In genomic region chr19:14401468-14401867, GRCh38 we compare ENCODE assay signal across 14 cellular contexts. TPM values are rescaled to one million over a fixed set of nuclear protein-coding genes. Genes with fewer than 3 reads are reported as not detected.
A peak's percentile ranks its signal among the peaks of the same experiment; 100 is the strongest.
DNase-seq lines count a peak whose midpoint lies in the region; ATAC-seq and TF ChIP-seq lines count a peak whose summit lies in the region.
"Had no signal": no experiment of that assay in that cellular context is flagged by ENCODE, and none has a peak within 500 bp of the region (broad histone marks: within the 10 kb centered on the region; RNA-seq: fewer than 3 reads in every experiment).

No MANE protein-coding gene starts in this region.

- H3F3A ChIP-seq in DOHH2 (ENCODE audit: control insufficient read depth, insufficient read depth), result peaks cover 2% of the 10 kb centered on the region

- H2BK20ac ChIP-seq in H9 (ENCODE audit: low read depth, low read length, poor library complexity, severe bottlenecking), result no peak overlapping the region

- H2AK5ac ChIP-seq in H9 (ENCODE audit: insufficient read length, low read length), result no peak overlapping the region

- no peaks in the 10 kb centered on the region for H3K79me2 ChIP-seq in DOHH2 (ENCODE audit: control insufficient read depth, low read length)
- no peaks in the 10 kb centered on the region for H3K79me2 ChIP-seq in osteoblast (ENCODE audit: insufficient read depth, low read length)
- no peaks in the 10 kb centered on the region for H3K79me2 ChIP-seq in H9 (ENCODE audit: insufficient read depth, low read length)

- no peak overlapping the region for H2BK120ac ChIP-seq in H9 (ENCODE audit: low read depth, low read length, poor library complexity, severe bottlenecking)

- no peak overlapping the region for H4K8ac ChIP-seq in H9 (replicated peaks; ENCODE audit: insufficient read length, low read depth, low read length)

- intact Hi-C loops in activated CD4-positive, alpha-beta T cell treated with anti-CD3 and anti-CD28 coated beads, Interleukin-2, amount 10 ng/mL, durations not matched to agents 24 days and 14 days (cut with micrococcal nuclease), result no loop called here
- intact Hi-C loops in Calu3 (cut with micrococcal nuclease; ENCODE audit: unreplicated experiment), result no loop called here

- no peak overlapping the region for H3T11ph ChIP-seq in H9 (ENCODE audit: low read length)

- no peak overlapping the region for H3K18ac ChIP-seq in H9 (ENCODE audit: insufficient read length, low read depth, low read length)

- TF ChIP-seq CTCF in DOHH2 (IDR thresholded peaks at IDR 0.05; ENCODE audit: low read depth, low read length, poor library complexity, severe bottlenecking) (no peak), brain microvascular endothelial cell (IDR thresholded peaks at IDR 0.05; ENCODE audit: low read depth, low read length, missing control alignments) (no peak), osteoblast (IDR thresholded peaks at IDR 0.05; ENCODE audit: extremely low read depth, low read depth, low read length) (no peak), Calu3 (IDR thresholded peaks at IDR 0.05; ENCODE audit: unreplicated experiment) (no peak), H9 (conservative IDR thresholded peaks at IDR 0.05) (no peak)

- no TSS peak for BruUV-seq in Calu3 (replicated peaks; lab: Mats Ljungman, UMichigan)

- no peak overlapping the region for H3K56ac ChIP-seq in H9 (ENCODE audit: insufficient read length, low read depth, low read length)

- CTCF ChIA-PET in Calu3 (lab: Charles Lee), result interaction anchor here (0.7 kb wide), 1 partner anchor 22 kb away, joined by 4 read pairs; no protein-coding TSS in a partner anchor

- no CpG with 5 or more reads among the region's 10 CpGs for WGBS in H9 (ENCODE audit: extremely low coverage, insufficient read length, low lambda C conversion rate)

- H3K9me3 Mint-ChIP-seq in activated CD4-positive, alpha-beta T cell treated with anti-CD3 and anti-CD28 coated beads, Interleukin-2, amount 10 ng/mL, durations not matched to agents 24 days and 14 days, result no peaks in the 10 kb centered on the region
- no peaks in the 10 kb centered on the region for H3K9me3 Mint-ChIP-seq in Calu3 (ENCODE audit: low read depth, unreplicated experiment)
- no peaks in the 10 kb centered on the region for H3K9me3 Mint-ChIP-seq in H9

- H3K9me3 ChIP-seq in DOHH2 (ENCODE audit: control insufficient read depth, insufficient read depth, low read length) (no peaks in the 10 kb centered on the region), osteoblast (ENCODE audit: low read depth, low read length) (no peaks in the 10 kb centered on the region), H9 (ENCODE audit: control insufficient read depth, low read depth, low read length) (no peaks in the 10 kb centered on the region)
- H3K9me3 ChIP-seq: right atrium auricular region had no signal

- no peak overlapping the region for H4K5ac ChIP-seq in H9 (ENCODE audit: insufficient read length, low read depth, low read length)

- peaks cover 60% of the 10 kb centered on the region for H3K36me3 Mint-ChIP-seq in activated CD4-positive, alpha-beta T cell treated with anti-CD3 and anti-CD28 coated beads, Interleukin-2, amount 10 ng/mL, durations not matched to agents 24 days and 14 days (ENCODE audit: low read depth)
- peaks cover 47% of the 10 kb centered on the region for H3K36me3 Mint-ChIP-seq in Calu3 (ENCODE audit: insufficient read depth, unreplicated experiment)
- peaks cover 0 to 2% (median 0%) of the 10 kb centered on the region in 3 experiments; a peak in 1 of 7 replicates for H3K36me3 Mint-ChIP-seq in H9 (ENCODE audit: insufficient read depth in 1 of 3, low read depth in 3 of 3)

- H3K14ac ChIP-seq in H9 (ENCODE audit: insufficient read depth, low read length), result no peak overlapping the region

- H3K4me3 Mint-ChIP-seq in activated CD4-positive, alpha-beta T cell treated with anti-CD3 and anti-CD28 coated beads, Interleukin-2, amount 10 ng/mL, durations not matched to agents 24 days and 14 days, result no peak overlapping the region
- no peak overlapping the region for H3K4me3 Mint-ChIP-seq in Calu3 (ENCODE audit: low read depth, unreplicated experiment)
- no peak overlapping the region for H3K4me3 Mint-ChIP-seq in H9

- H3K4me2 ChIP-seq in DOHH2 (ENCODE audit: low read length) (peak overlapping the region; percentile 73), osteoblast (ENCODE audit: insufficient read depth, low read length) (no peak overlapping the region), H9 (ENCODE audit: insufficient read depth, insufficient read length, low read length) (no peak overlapping the region)

- no peak for ATAC-seq in GM18868 (IDR thresholded peaks at IDR 0.05; ENCODE audit: unreplicated experiment)

- H3K36me3 ChIP-seq in DOHH2 (ENCODE audit: control insufficient read depth, low read length), result peaks cover 2% of the 10 kb centered on the region
- H3K36me3 ChIP-seq in brain microvascular endothelial cell (replicated peaks), result peaks cover 36% of the 10 kb centered on the region
- peaks cover 57% of the 10 kb centered on the region for H3K36me3 ChIP-seq in osteoblast (ENCODE audit: insufficient read depth, low read length)

- H3K4me3 ChIP-seq in DOHH2 (ENCODE audit: low read length) (peak overlapping the region; percentile 50), brain microvascular endothelial cell (ENCODE audit: low read depth, low read length) (no peak overlapping the region), osteoblast (ENCODE audit: insufficient read depth, low read length) (no peak overlapping the region)
- H3K4me3 ChIP-seq: lung, right atrium auricular region had no signal

- H3K23ac ChIP-seq in H9 (ENCODE audit: insufficient read length, low read depth, low read length), result no peak overlapping the region

- peak overlapping the region; percentile 70 for H3K27ac Mint-ChIP-seq in activated CD4-positive, alpha-beta T cell treated with anti-CD3 and anti-CD28 coated beads, Interleukin-2, amount 10 ng/mL, durations not matched to agents 24 days and 14 days
- H3K27ac Mint-ChIP-seq in Calu3 (ENCODE audit: unreplicated experiment) (no peak overlapping the region), H9 (no peak overlapping the region; a peak in 1 of 7 replicates)

- no peak overlapping the region for H2BK15ac ChIP-seq in H9 (ENCODE audit: low read depth, low read length)

- no peak overlapping the region for H3K9ac ChIP-seq in H9 (ENCODE audit: extremely low read depth, insufficient read length, low read length)

- DNase-seq in activated CD4-positive, alpha-beta T cell treated with anti-CD3 and anti-CD28 coated beads, Interleukin-2, amount 10 ng/mL, durations not matched to agents 24 days and 14 days, result no peak
- DNase-seq in activated CD4-positive, alpha-beta T cell treated with anti-CD3 and anti-CD28 coated beads for 1 hour, result no peak
- DNase-seq in brain microvascular endothelial cell (no peak), osteoblast (ENCODE audit: insufficient read length, low spot score, missing footprints) (no peak), Calu3 (no peak), H9 (no peak)
- DNase-seq: cerebellar nuclear complex, GOT3, Kasumi-1, NCI-H1436 treated with DMSO at 0.1 percent for 48 hours had no signal

- H3K4me1 ChIP-seq in DOHH2 (ENCODE audit: control insufficient read depth, low read length) (peaks cover 40% of the 10 kb centered on the region), osteoblast (ENCODE audit: insufficient read depth, low read length) (peaks cover 6% of the 10 kb centered on the region), H9 (ENCODE audit: insufficient read depth, low read length) (no peaks in the 10 kb centered on the region)

- no peak overlapping the region for H4K91ac ChIP-seq in H9 (ENCODE audit: insufficient read length, low read depth, low read length)

- H3K79me1 ChIP-seq in H9 (ENCODE audit: insufficient read depth, low read depth, low read length, poor library complexity, severe bottlenecking), result no peaks in the 10 kb centered on the region

- peaks cover 8% of the 10 kb centered on the region for H3K4me1 Mint-ChIP-seq in activated CD4-positive, alpha-beta T cell treated with anti-CD3 and anti-CD28 coated beads, Interleukin-2, amount 10 ng/mL, durations not matched to agents 24 days and 14 days
- H3K4me1 Mint-ChIP-seq in Calu3 (ENCODE audit: low read depth, unreplicated experiment), result no peaks in the 10 kb centered on the region
- peaks cover 6 to 10% of the 10 kb centered on the region in 2 experiments for H3K4me1 Mint-ChIP-seq in H9

- no peaks in the 10 kb centered on the region for H3K27me3 Mint-ChIP-seq in activated CD4-positive, alpha-beta T cell treated with anti-CD3 and anti-CD28 coated beads, Interleukin-2, amount 10 ng/mL, durations not matched to agents 24 days and 14 days
- H3K27me3 Mint-ChIP-seq in Calu3 (ENCODE audit: unreplicated experiment) (no peaks in the 10 kb centered on the region), H9 (ENCODE audit: low read depth) (peaks cover 5% of the 10 kb centered on the region)

- H4K20me1 ChIP-seq in DOHH2 (ENCODE audit: control insufficient read depth, insufficient read depth, low read depth, low read length) (no peaks in the 10 kb centered on the region), osteoblast (ENCODE audit: insufficient read depth, low read length) (peaks cover 8% of the 10 kb centered on the region), H9 (ENCODE audit: control insufficient read depth, insufficient read depth, insufficient read length) (no peaks in the 10 kb centered on the region)

- in situ Hi-C loops in brain microvascular endothelial cell (cut with HindIII; ENCODE audit: low pct_ligation_motif_present, low sequenced_read_pairs), result no loop called here

- H3K4ac ChIP-seq in H9 (ENCODE audit: low read depth, low read length), result no peak overlapping the region

- H3K27ac ChIP-seq in DOHH2 (ENCODE audit: low read depth, low read length) (peak overlapping the region; percentile 72), brain microvascular endothelial cell (peak overlapping the region; percentile 58), osteoblast (ENCODE audit: low read depth, low read length) (peak overlapping the region; percentile 58), H9 (ENCODE audit: insufficient read length, low read depth, low read length) (no peak overlapping the region)

- H2BK5ac ChIP-seq in H9 (ENCODE audit: insufficient read length, low read length), result no peak overlapping the region

- no peaks in the 10 kb centered on the region for H3K23me2 ChIP-seq in H9 (ENCODE audit: insufficient read length, low read depth, low read length, poor library complexity, severe bottlenecking)

- H2AFZ ChIP-seq in osteoblast (ENCODE audit: low read length) (no peak overlapping the region), H9 (ENCODE audit: low read length) (no peak overlapping the region)

- no peak overlapping the region for H2BK12ac ChIP-seq in H9 (ENCODE audit: insufficient read length, low read depth, low read length)

- H3K9me2 ChIP-seq in DOHH2 (replicated peaks; ENCODE audit: control insufficient read depth, low read length), result no peaks in the 10 kb centered on the region

- no peaks in the 10 kb centered on the region for H3K27me3 ChIP-seq in DOHH2 (ENCODE audit: control insufficient read depth, low read length)
- H3K27me3 ChIP-seq in brain microvascular endothelial cell (replicated peaks), result no peaks in the 10 kb centered on the region
- H3K27me3 ChIP-seq in osteoblast (ENCODE audit: insufficient read depth, low read length), result no peaks in the 10 kb centered on the region
- no peaks in the 10 kb centered on the region for H3K27me3 ChIP-seq in H9 (ENCODE audit: insufficient read depth, low read length)
- H3K27me3 ChIP-seq: right atrium auricular region had no signal

RNA-seq across cellular contexts. Expression of gene DDX39A, which starts 17.7 kb away (rescaled TPM):
- 274 and 280 TPM in 2 replicates for total RNA-seq in activated CD4-positive, alpha-beta T cell treated with anti-CD3 and anti-CD28 coated beads, Interleukin-2, amount 10 ng/mL, durations not matched to agents 24 days and 14 days
- 42.1 and 49.2 TPM in 2 replicates for total RNA-seq in osteoblast
- total RNA-seq in Calu3 (2022), result 96.1 and 104 TPM in 2 replicates
- 137 and 145 TPM in 2 replicates for total RNA-seq in H9 (2021)

RNA-seq across cellular contexts. Expression of gene ADGRE5, which starts 20.2 kb away (rescaled TPM):
- total RNA-seq in activated CD4-positive, alpha-beta T cell treated with anti-CD3 and anti-CD28 coated beads, Interleukin-2, amount 10 ng/mL, durations not matched to agents 24 days and 14 days, result 206 and 209 TPM in 2 replicates
- total RNA-seq in osteoblast (16.8 and 25.3 TPM in 2 replicates), Calu3 (2022) (72.0 and 90.5 TPM in 2 replicates), H9 (2021) (0.96 and 0.97 TPM in 2 replicates)

RNA-seq across cellular contexts. Expression of gene PKN1, which starts 31.6 kb away (rescaled TPM):
- 172 and 180 TPM in 2 replicates for total RNA-seq in activated CD4-positive, alpha-beta T cell treated with anti-CD3 and anti-CD28 coated beads, Interleukin-2, amount 10 ng/mL, durations not matched to agents 24 days and 14 days
- total RNA-seq in osteoblast (138 and 167 TPM in 2 replicates), Calu3 (2022) (138 and 139 TPM in 2 replicates), H9 (2021) (149 and 159 TPM in 2 replicates)
